ENCODE assay signal across 27 cellular contexts in the genomic region with DNA sequence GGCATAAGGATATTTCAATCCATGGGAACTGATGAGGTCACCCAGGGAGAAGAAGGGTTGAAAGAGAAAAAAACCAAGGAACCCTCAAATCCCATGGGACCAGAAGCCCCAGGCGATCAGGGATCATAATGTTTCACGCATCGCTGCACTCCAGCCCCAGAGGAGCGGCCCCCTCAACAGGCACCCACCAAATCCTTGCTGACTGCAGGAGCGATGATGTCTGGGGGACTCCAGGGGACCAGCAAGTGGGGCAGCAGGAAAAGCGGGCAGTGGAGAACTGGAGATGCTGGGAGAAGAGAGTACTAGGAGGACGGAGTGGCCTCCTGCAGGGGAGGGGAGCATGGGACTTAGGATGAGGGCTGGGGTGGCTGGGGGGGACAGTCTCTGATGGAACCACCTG. TPM values are rescaled to one million over a fixed set of nuclear protein-coding genes. Genes with fewer than 3 reads are reported as not detected.
"Had no signal": no experiment of that assay in that cellular context is flagged by ENCODE, and none has a peak within 500 bp of the region (broad histone marks: within the 10 kb centered on the region; RNA-seq: fewer than 3 reads in every experiment).

No MANE protein-coding gene starts in this region.

- H3K36me3 Mint-ChIP-seq: activated naive CD4-positive, alpha-beta T cell treated with anti-CD3 and anti-CD28 coated beads, Interleukin-2, amount 50 U/mL, for 24 hours; WTC11 had no signal

- H3K9me3 ChIP-seq: ascending aorta, body of pancreas had no signal

- H3K4me1 Mint-ChIP-seq: activated naive CD4-positive, alpha-beta T cell treated with anti-CD3 and anti-CD28 coated beads, Interleukin-2, amount 50 U/mL, for 24 hours had no signal

- H3K27ac ChIP-seq: ascending aorta, body of pancreas had no signal

- DNase-seq: activated CD4-positive, alpha-beta T cell treated with anti-CD3 and anti-CD28 coated beads for 48 hours; activated CD4-positive, alpha-beta T cell treated with anti-CD3 and anti-CD28 coated beads, Interleukin-2, amount 50 U/mL, for 4 hours; activated CD4-positive, CD25-positive, alpha-beta regulatory T cell treated with anti-CD3 and anti-CD28 coated beads, Interleukin-2, amount 50 U/mL, for 72 hours; activated CD8-positive, alpha-beta memory T cell treated with anti-CD3 and anti-CD28 coated beads, Interleukin-2, amount 50 U/mL, for 48 hours; activated CD8-positive, alpha-beta T cell treated with anti-CD3 and anti-CD28 coated beads, Interleukin-2, amount 10 ng/mL, durations not matched to agents 7 days and 5 days; activated T-cell treated with anti-CD3 and anti-CD28 coated beads, Interleukin-2, amount 50 U/mL, for 1 hour; body of pancreas; KG1; NCI-H1048; NCI-H146; NCI-H1930; NCI-H2107; NCI-H345; NCI-H510A; NCI-H526 treated with DMSO at 0.1 percent for 48 hours; NCI-H82; SIG-M5; T-helper 17 cell; T-helper 9 cell had no signal

- H3K4me3 Mint-ChIP-seq: activated CD8-positive, alpha-beta T cell treated with anti-CD3 and anti-CD28 coated beads, Interleukin-2, amount 10 ng/mL, durations not matched to agents 7 days and 5 days; activated naive CD4-positive, alpha-beta T cell treated with anti-CD3 and anti-CD28 coated beads, Interleukin-2, amount 50 U/mL, for 24 hours; WTC11 had no signal

- ATAC-seq: activated CD8-positive, alpha-beta T cell treated with anti-CD3 and anti-CD28 coated beads, Interleukin-2, amount 10 ng/mL, durations not matched to agents 7 days and 5 days; body of pancreas; T-helper 17 cell had no signal

- H3K27me3 Mint-ChIP-seq: activated naive CD4-positive, alpha-beta T cell treated with anti-CD3 and anti-CD28 coated beads, Interleukin-2, amount 50 U/mL, for 24 hours had no signal

- H3K4me1 ChIP-seq: ascending aorta had no signal

- H3K9me3 Mint-ChIP-seq: activated naive CD4-positive, alpha-beta T cell treated with anti-CD3 and anti-CD28 coated beads, Interleukin-2, amount 50 U/mL, for 24 hours; WTC11 had no signal

- H3K27me3 ChIP-seq: ascending aorta, body of pancreas had no signal

- H3K36me3 ChIP-seq: ascending aorta had no signal

- H3K27ac Mint-ChIP-seq: activated CD8-positive, alpha-beta T cell treated with anti-CD3 and anti-CD28 coated beads, Interleukin-2, amount 10 ng/mL, durations not matched to agents 7 days and 5 days; T-helper 17 cell; WTC11 had no signal

- H3K4me3 ChIP-seq: ascending aorta, body of pancreas had no signal

RNA-seq across cellular contexts. Expression of a gene that starts 47.7 kb away (rescaled TPM):
- total RNA-seq: activated CD8-positive, alpha-beta T cell treated with anti-CD3 and anti-CD28 coated beads, Interleukin-2, amount 10 ng/mL, durations not matched to agents 7 days and 5 days; ascending aorta; body of pancreas; bronchial epithelial cell; LHCN-M2; M059J; OCI-LY7; RPMI7951; T-helper 17 cell; WTC11 had no signal
